8 cellular contexts compared by ENCODE assay signal in genomic region chr12:57459055-57459749, GRCh38. TPM values are rescaled to one million over a fixed set of nuclear protein-coding genes. Genes with fewer than 3 reads are reported as not detected.
DNase-seq lines count a peak whose midpoint lies in the region; ATAC-seq and TF ChIP-seq lines count a peak whose summit lies in the region.

No MANE protein-coding gene starts in this region.

- no peaks in the 10 kb centered on the region for H3K36me3 Mint-ChIP-seq in chondrocyte (ENCODE audit: low read depth)

- H3K27ac Mint-ChIP-seq in chondrocyte (ENCODE audit: unreplicated experiment), result peak overlapping the region; percentile 97

- DNase-seq in AG20443 (ENCODE audit: low spot score) (peak; percentile 89), NCI-H446 (lab: John Stamatoyannopoulos, UW) (peak; percentile 89 to 93), chondrocyte (ENCODE audit: low spot score) (no peak), kidney glomerular epithelial cell (lab: John Stamatoyannopoulos, UW) (peak; percentile 90)
- peak; percentile 87 for DNase-seq in activated CD4-positive, CD25-positive, alpha-beta regulatory T cell treated with anti-CD3 and anti-CD28 coated beads, Interleukin-2, amount 50 U/mL, for 72 hours
- DNase-seq in stimulated activated CD4-positive, alpha-beta T cell treated with anti-CD3 and anti-CD28 coated beads, Interleukin-15, amount 100 ng/mL, for 48 hours (ENCODE audit: low read depth in 2 of 2), result peak; percentile 91 to 94

- H3K4me3 Mint-ChIP-seq in chondrocyte (ENCODE audit: unreplicated experiment), result peak overlapping the region; percentile 95

- no peaks in the 10 kb centered on the region for H3K27me3 Mint-ChIP-seq in chondrocyte (ENCODE audit: low read depth)

- TF ChIP-seq CTCF in chondrocyte (IDR thresholded peaks at IDR 0.05), result peak; percentile 94

- H3K9me3 Mint-ChIP-seq in chondrocyte (ENCODE audit: low read depth), result no peaks in the 10 kb centered on the region

- H3K4me1 Mint-ChIP-seq in chondrocyte (ENCODE audit: low read depth), result peaks cover 66% of the 10 kb centered on the region

- ATAC-seq in GM19035 (IDR thresholded peaks at IDR 0.05; ENCODE audit: unreplicated experiment), result peak; percentile 68
- ATAC-seq in HG03354 (IDR thresholded peaks at IDR 0.05; ENCODE audit: poor library complexity, severe bottlenecking, unreplicated experiment), result peak; percentile 69

RNA-seq across cellular contexts. Expression of gene GLI1, which starts 0.4 kb away (rescaled TPM):
- 6.2 to 8.3 TPM (median 6.8 TPM) in 3 replicates for total RNA-seq in chondrocyte

RNA-seq across cellular contexts. Expression of gene INHBE, which starts 4.1 kb away (rescaled TPM):
- total RNA-seq in chondrocyte, result 0.77 to 8.5 TPM (median 8.4 TPM) in 3 replicates

RNA-seq across cellular contexts. Expression of gene ARHGAP9, which starts 20.5 kb away (rescaled TPM):
- total RNA-seq in chondrocyte, result 2.9 to 3.1 TPM in 2 of 3 replicates, not detected in the other

RNA-seq across cellular contexts. Expression of gene INHBC, which starts 24.6 kb away (rescaled TPM):
- not detected in 3 replicates for total RNA-seq in chondrocyte

RNA-seq across cellular contexts. Expression of gene R3HDM2, which starts 28.4 kb away (rescaled TPM):
- total RNA-seq in chondrocyte, result 43.4 to 61.8 TPM (median 46.5 TPM) in 3 replicates
